In the genomic region with DNA sequence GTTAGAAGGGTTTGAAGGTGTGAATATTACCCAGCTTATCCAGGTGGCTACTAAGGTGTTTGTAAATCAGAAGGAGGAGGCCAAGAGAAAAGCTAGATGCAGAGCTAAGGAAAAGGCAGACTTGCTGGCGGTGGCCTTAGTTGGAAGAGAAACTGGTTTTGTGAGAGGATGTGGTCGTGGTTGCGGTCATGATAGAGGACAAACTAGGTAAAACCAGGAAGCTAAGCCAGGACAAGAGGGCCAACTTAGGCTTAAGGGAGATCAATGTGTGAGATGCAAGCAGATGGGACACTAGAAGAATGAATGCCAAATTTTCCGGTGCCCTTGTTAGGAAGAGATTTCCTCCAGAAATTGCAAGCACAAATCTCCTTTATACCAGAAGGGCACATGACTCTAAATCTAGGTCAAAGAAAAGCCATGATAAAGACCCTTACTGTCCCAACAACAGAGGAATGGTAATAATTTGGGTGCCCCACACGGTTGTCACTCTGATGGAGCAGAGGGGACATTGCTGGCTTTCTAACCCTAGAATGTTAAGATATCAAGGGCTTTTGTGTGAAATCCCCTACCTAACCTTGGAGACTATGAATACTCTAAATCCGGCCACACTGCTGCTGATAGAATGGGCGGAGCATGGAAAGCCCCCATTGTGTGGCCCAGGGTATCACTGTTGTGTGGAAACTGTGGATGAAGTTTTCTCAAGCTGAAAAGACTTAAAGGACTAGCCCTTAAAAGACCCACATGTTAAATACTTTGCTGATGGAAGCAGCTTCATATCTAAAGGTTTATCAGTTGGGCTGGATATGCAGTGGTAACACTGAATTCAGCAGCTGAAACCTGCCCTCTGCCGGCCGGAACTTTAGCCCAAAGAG, we compare ENCODE assay signal across 8 cellular contexts. TPM values are rescaled to one million over a fixed set of nuclear protein-coding genes. Genes with fewer than 3 reads are reported as not detected.
DNase-seq lines count a peak whose midpoint lies in the region; ATAC-seq and TF ChIP-seq lines count a peak whose summit lies in the region.

No MANE protein-coding gene starts in this region.

- no peaks in the 10 kb centered on the region for H4K20me1 ChIP-seq in BLaER1 treated with 17β-estradiol and CSF1 and Interleukin-3, amounts not matched to agents 10 nM and 100 nM
- H4K20me1 ChIP-seq in PC-3 (ENCODE audit: low read length), result no peaks in the 10 kb centered on the region

- H3K9me3 ChIP-seq in BLaER1 treated with 17β-estradiol and CSF1 and Interleukin-3, amounts not matched to agents 10 nM and 100 nM (replicated peaks in 1 of 11), result peaks cover 52 to 98% (median 68%) of the 10 kb centered on the region in 11 experiments
- H3K9me3 ChIP-seq in PC-3 (ENCODE audit: low read length) (no peaks in the 10 kb centered on the region), gastroesophageal sphincter (no peaks in the 10 kb centered on the region)

- POLR2A ChIA-PET in PC-3 (lab: Charles Lee; ENCODE audit: unreplicated experiment), result no interaction called here

- peak; percentile 41 for TF ChIP-seq POLR2A in GM18505 (IDR thresholded peaks at IDR 0.05; ENCODE audit: borderline replicate concordance, extremely low read depth, insufficient read depth, insufficient read length)
- TF ChIP-seq POLR2A in gastroesophageal sphincter (IDR thresholded peaks at IDR 0.05), result no peak

- peaks cover 9% of the 10 kb centered on the region for H3K27me3 Mint-ChIP-seq in central memory CD8-positive, alpha-beta T cell

- intact Hi-C loops in PC-3 (cut with micrococcal nuclease), result no loop called here

- no peak overlapping the region for H3K9ac ChIP-seq in BLaER1 treated with 17β-estradiol and CSF1 and Interleukin-3, amounts not matched to agents 10 nM and 100 nM
- no peak overlapping the region for H3K9ac ChIP-seq in PC-3 (ENCODE audit: low read length)

- no peaks in the 10 kb centered on the region for H3K9me2 ChIP-seq in PC-3 (replicated peaks; ENCODE audit: low read length)

- peak overlapping the region in 4 of 11 experiments; percentile 3 to 17 (median 10); a peak in 3 of 22 replicates for H3K27ac ChIP-seq in BLaER1 treated with 17β-estradiol and CSF1 and Interleukin-3, amounts not matched to agents 10 nM and 100 nM
- H3K27ac ChIP-seq in PC-3 (ENCODE audit: low read length), result no peak overlapping the region
- H3K27ac ChIP-seq in gastroesophageal sphincter, result no peak overlapping the region

- peak overlapping the region in 3 of 10 experiments; percentile 2 to 17 (median 10); a peak in 2 of 20 replicates for H3K4me3 ChIP-seq in BLaER1 treated with 17β-estradiol and CSF1 and Interleukin-3, amounts not matched to agents 10 nM and 100 nM
- no peak overlapping the region for H3K4me3 ChIP-seq in PC-3 (ENCODE audit: low read length)
- no peak overlapping the region for H3K4me3 ChIP-seq in gastroesophageal sphincter

- H3K9me3 Mint-ChIP-seq in central memory CD8-positive, alpha-beta T cell, result peaks cover 6% of the 10 kb centered on the region

- H3K4me3 Mint-ChIP-seq in central memory CD8-positive, alpha-beta T cell, result peak overlapping the region; percentile 37

- H3K4me1 ChIP-seq in BLaER1 treated with 17β-estradiol and CSF1 and Interleukin-3, amounts not matched to agents 10 nM and 100 nM, result peaks cover 6 to 44% (median 20%) of the 10 kb centered on the region in 10 experiments; a peak in 16 of 20 replicates
- H3K4me1 ChIP-seq in PC-3 (ENCODE audit: insufficient read depth, low read length), result no peaks in the 10 kb centered on the region
- H3K4me1 ChIP-seq in gastroesophageal sphincter, result no peaks in the 10 kb centered on the region

- BruUV-seq in PC-3 (replicated peaks; lab: Mats Ljungman, UMichigan), result no TSS peak

- H3K4me2 ChIP-seq in BLaER1 treated with 17β-estradiol and CSF1 and Interleukin-3, amounts not matched to agents 10 nM and 100 nM, result peak overlapping the region in 10 of 11 experiments; percentile 3 to 69 (median 44); a peak in 15 of 22 replicates
- no peak overlapping the region for H3K4me2 ChIP-seq in PC-3 (ENCODE audit: low read length)

- no peak overlapping the region for H2AFZ ChIP-seq in PC-3 (ENCODE audit: low read length)

- ATAC-seq in GM18505 (IDR thresholded peaks at IDR 0.05; ENCODE audit: unreplicated experiment) (peak; percentile 57), HG03025 (IDR thresholded peaks at IDR 0.05; ENCODE audit: low FRiP score, unreplicated experiment) (peak; percentile 49), PC-3 (no peak), gastroesophageal sphincter (no peak)
- no peak for ATAC-seq in central memory CD8-positive, alpha-beta T cell (replicated peaks; ENCODE audit: extremely low read depth, poor library complexity, severe bottlenecking)

- H3K36me3 ChIP-seq in BLaER1 treated with 17β-estradiol and CSF1 and Interleukin-3, amounts not matched to agents 10 nM and 100 nM, result peaks cover 0 to 19% (median 5%) of the 10 kb centered on the region in 11 experiments; a peak in 6 of 22 replicates
- H3K36me3 ChIP-seq in PC-3 (ENCODE audit: low read depth, low read length) (no peaks in the 10 kb centered on the region), gastroesophageal sphincter (no peaks in the 10 kb centered on the region)

- DNase-seq in PC-3 (peak; percentile 26), DMS153 treated with DMSO at 0.1 percent for 48 hours (lab: John Stamatoyannopoulos, UW; ENCODE audit: unreplicated experiment) (no peak), NCI-H1105 treated with DMSO at 0.1 percent for 48 hours (lab: John Stamatoyannopoulos, UW) (no peak)
- peak in 1 of 2 donors; percentile 21 for DNase-seq in central memory CD8-positive, alpha-beta T cell (ENCODE audit: low spot score in 2 of 2)

- peaks cover 4% of the 10 kb centered on the region for H3K36me3 Mint-ChIP-seq in central memory CD8-positive, alpha-beta T cell (ENCODE audit: insufficient read depth)

- no peak; the same call in 1 of the 2 replicates for TF ChIP-seq CTCF in PC-3 (conservative IDR thresholded peaks at IDR 0.05; ENCODE audit: low read depth, low read length)
- TF ChIP-seq CTCF in gastroesophageal sphincter (IDR thresholded peaks at IDR 0.05), result peak in 1 of 4 experiments; percentile 13

- no peak overlapping the region for H3K27ac Mint-ChIP-seq in central memory CD8-positive, alpha-beta T cell (ENCODE audit: low read depth)

- H3K27me3 ChIP-seq in BLaER1 treated with 17β-estradiol and CSF1 and Interleukin-3, amounts not matched to agents 10 nM and 100 nM, result no peaks in the 10 kb centered on the region
- H3K27me3 ChIP-seq in PC-3 (ENCODE audit: low read length) (no peaks in the 10 kb centered on the region), gastroesophageal sphincter (no peaks in the 10 kb centered on the region)

- whole genome bisulfite sequencing in gastroesophageal sphincter (ENCODE audit: low coverage in 1 of 2), 2 donors, result 83 to 87% methylated on average over 8 to 9 of the region's 9 CpGs

- CTCF ChIA-PET in PC-3 (lab: Charles Lee), result no interaction called here

- TF ChIP-seq EP300 in gastroesophageal sphincter (IDR thresholded peaks at IDR 0.05), result no peak

- no peaks in the 10 kb centered on the region for H3K79me2 ChIP-seq in PC-3 (ENCODE audit: low read length)

- H3F3A ChIP-seq in PC-3 (ENCODE audit: low read length, unreplicated experiment), result no peaks in the 10 kb centered on the region

- H3K4me1 Mint-ChIP-seq in central memory CD8-positive, alpha-beta T cell, result peaks cover 34% of the 10 kb centered on the region

RNA-seq across cellular contexts. Expression of a gene that starts 7.8 kb away (rescaled TPM):
- total RNA-seq in PC-3 (2014; rRNA removed) (not detected in 2 replicates), gastroesophageal sphincter (not detected)

RNA-seq across cellular contexts. Expression of a gene that starts 53.6 kb away (rescaled TPM):
- 15.8 and 24.6 TPM in 2 replicates for total RNA-seq in PC-3 (2014; rRNA removed)
- total RNA-seq in gastroesophageal sphincter, result 100 to 1,000 TPM in 1 of 4 donors, 10 to 100 TPM in 3; 45.8 to 104 (median 66.9) TPM

Comparison
In these comparisons a context has a peak if more than half of its experiments do, and no peak if none do; other contexts are left out.
1. ATAC-seq: peak in GM18505 (single experiment) and HG03025 (single experiment); none in PC-3 (single experiment), central memory CD8-positive, alpha-beta T cell (single experiment) and gastroesophageal sphincter (single experiment).